8 cellular contexts compared by ENCODE assay signal in the genomic region with DNA sequence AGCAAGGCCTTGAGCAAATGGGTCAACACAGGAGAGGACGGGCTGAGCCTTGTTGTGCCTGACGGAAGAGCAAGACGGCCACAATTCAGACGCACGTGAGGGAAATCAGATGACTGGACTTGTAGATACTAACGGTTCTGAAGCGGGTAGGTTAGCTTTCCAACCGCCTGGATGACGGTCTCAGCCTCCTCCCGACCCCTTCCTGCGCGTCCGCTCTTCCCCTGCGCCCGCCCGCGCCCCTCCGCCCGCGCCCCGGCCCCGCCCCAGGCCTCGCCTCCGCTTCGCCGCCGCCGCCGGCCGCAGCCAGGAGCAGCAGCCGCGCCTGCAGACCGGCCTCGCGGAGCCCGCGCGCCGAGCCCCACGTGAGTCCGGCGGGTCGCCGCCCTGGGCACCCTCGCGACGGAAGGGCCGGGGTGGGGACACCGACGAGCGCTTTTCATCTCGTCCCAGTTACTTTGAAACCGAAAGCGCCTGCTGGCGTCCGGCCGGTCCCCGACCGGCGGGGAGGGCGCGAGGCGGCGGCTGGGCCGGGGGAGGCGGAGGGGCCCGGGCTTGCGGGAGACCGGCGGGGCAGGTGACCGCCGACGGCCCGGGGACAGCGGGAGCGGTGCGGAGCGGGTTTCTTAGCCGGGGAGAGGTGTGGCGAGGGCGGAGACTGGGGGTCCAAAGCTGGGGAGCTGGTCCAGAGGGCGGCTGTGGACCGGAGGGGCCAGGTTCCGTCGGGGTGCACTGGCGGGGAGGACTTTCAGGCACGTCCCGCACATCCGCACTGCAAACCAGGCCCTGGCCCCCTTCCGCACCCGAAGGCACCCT. TPM values are rescaled to one million over a fixed set of nuclear protein-coding genes. Genes with fewer than 3 reads are reported as not detected.
A peak's percentile ranks its signal among the peaks of the same experiment; 100 is the strongest.
DNase-seq lines count a peak whose midpoint lies in the region; FAIRE-seq and TF ChIP-seq lines count a peak whose summit lies in the region.

TSS of gene TRAF5 (plus strand) at position 306 of the 813 bp plus-strand sequence. CDS start 26,407 bp downstream, outside the sequence.

- H3K9me3 Mint-ChIP-seq in stimulated activated naive CD8-positive, alpha-beta T cell treated with anti-CD3 and anti-CD28 coated beads, Interleukin-15, Interleukin-2, amounts not matched to agents 100 ng/mL and 50 ng/mL, for 24 hours: no peaks in the 10 kb centered on the region

- H3K4me3 Mint-ChIP-seq in stimulated activated naive CD8-positive, alpha-beta T cell treated with anti-CD3 and anti-CD28 coated beads, Interleukin-15, Interleukin-2, amounts not matched to agents 100 ng/mL and 50 ng/mL, for 24 hours: peak within 1 kb of the TSS; percentile 90

- no peak for FAIRE-seq in H1 (lab: Jason Lieb, UNC)

- H3K79me2 ChIP-seq in H1 (ENCODE audit: control insufficient read depth in 1 of 2, insufficient read depth in 2 of 2, low read length in 2 of 2): peaks cover 0 to 42% of the 10 kb centered on the region in 2 experiments; a peak in 2 of 4 replicates

- TF ChIP-seq EP300 in H1 (IDR thresholded peaks at IDR 0.05; ENCODE audit: borderline replicate concordance in 1 of 2, low read depth in 2 of 2, low read length in 2 of 2): no peak

- no peak within 1 kb of the TSS for H3K23ac ChIP-seq in H1 (ENCODE audit: insufficient read length)

- TF ChIP-seq CTCF in GM10266 (IDR thresholded peaks at IDR 0.05; ENCODE audit: control insufficient read depth, insufficient read depth, low read depth, missing control alignments): no peak
- TF ChIP-seq CTCF in H1 (IDR thresholded peaks at IDR 0.05; ENCODE audit: control extremely low read depth in 1 of 3, insufficient read depth in 1 of 3, low read depth in 1 of 3, low read length in 3 of 3): no peak

- H2BK15ac ChIP-seq in H1 (ENCODE audit: low read length): peak within 1 kb of the TSS; percentile 82; the same call in 1 of the 2 replicates

- H2AFZ ChIP-seq in H1 (ENCODE audit: low read length): peak within 1 kb of the TSS; percentile 100

- H3K4me3 ChIP-seq in H1 (ENCODE audit: extremely low read depth in 1 of 4, insufficient read depth in 2 of 4, low read depth in 3 of 4, low read length in 4 of 4): peak within 1 kb of the TSS; percentile 64 to 84 (median 68)
- peak within 1 kb of the TSS; percentile 68 for H3K4me3 ChIP-seq in mesodermal cell (ENCODE audit: extremely low read depth, insufficient read depth, low read length, poor library complexity, severe bottlenecking)

- H3K4me2 ChIP-seq in H1 (ENCODE audit: insufficient read depth in 1 of 2, low read depth in 2 of 2, low read length in 2 of 2): peak within 1 kb of the TSS; percentile 89 to 96

- H3K9me3 ChIP-seq in H1 (ENCODE audit: insufficient read depth in 2 of 2, low read depth in 1 of 2, low read length in 1 of 2) (no peaks in the 10 kb centered on the region), mesodermal cell (ENCODE audit: control insufficient read depth, low read length) (no peaks in the 10 kb centered on the region)

- no peaks in the 10 kb centered on the region for H3K27me3 Mint-ChIP-seq in stimulated activated naive CD8-positive, alpha-beta T cell treated with anti-CD3 and anti-CD28 coated beads, Interleukin-15, Interleukin-2, amounts not matched to agents 100 ng/mL and 50 ng/mL, for 24 hours

- POLR2A ChIA-PET in H1 (lab: Charles Lee; ENCODE audit: partially characterized antibody): interaction anchor here (0.6 to 2.0 kb wide), 8 partner anchors 10 to 188 kb away, joined by 3 to 7 read pairs (median 4); no protein-coding TSS in a partner anchor

- peak within 1 kb of the TSS; percentile 14 to 61 (median 46) for H3K9ac ChIP-seq in H1 (replicated peaks in 1 of 4; ENCODE audit: extremely low read depth in 1 of 4, low read depth in 3 of 4, low read length in 3 of 4)

- peak within 1 kb of the TSS; percentile 75 for H3K18ac ChIP-seq in H1 (ENCODE audit: extremely low read depth, low read length)

- peak within 1 kb of the TSS; percentile 40 for H2BK12ac ChIP-seq in H1 (ENCODE audit: low read depth, low read length)

- 6% methylated on average over 23 of the region's 91 CpGs; no CpG with 5 or more reads in 1 of the 2 experiments for WGBS in H1 (ENCODE audit: extremely low coverage in 1 of 2, insufficient coverage in 1 of 2, insufficient read length in 1 of 2, insufficient replicate concordance in 2 of 2, low coverage in 1 of 2, low lambda C conversion rate in 2 of 2, missing lambda C conversion rate in 1 of 2), 2 experiments
- WGBS in mesodermal cell (ENCODE audit: insufficient coverage in 2 of 2), 2 experiments: 3 to 4% methylated on average over 60 to 67 of the region's 91 CpGs

- H4K20me1 ChIP-seq in H1 (replicated peaks in 1 of 2; ENCODE audit: control insufficient read depth in 1 of 2, insufficient read depth in 2 of 2, low read length in 2 of 2): peaks cover 0 to 5% of the 10 kb centered on the region in 2 experiments

- H4K5ac ChIP-seq in H1 (ENCODE audit: insufficient read length, low read depth, low read length): peak within 1 kb of the TSS; percentile 23

- H4K8ac ChIP-seq in H1 (ENCODE audit: extremely low read depth, insufficient read depth, low read length): peak within 1 kb of the TSS; percentile 81

- H2BK5ac ChIP-seq in H1 (ENCODE audit: low read depth, low read length): no peak within 1 kb of the TSS; the same call in 1 of the 2 replicates

- H2AK5ac ChIP-seq in H1 (ENCODE audit: low read depth, low read length): no peak within 1 kb of the TSS

- peaks cover 84% of the 10 kb centered on the region for H3K4me1 Mint-ChIP-seq in stimulated activated naive CD8-positive, alpha-beta T cell treated with anti-CD3 and anti-CD28 coated beads, Interleukin-15, Interleukin-2, amounts not matched to agents 100 ng/mL and 50 ng/mL, for 24 hours (ENCODE audit: low read depth)

- no peak within 1 kb of the TSS for H3K56ac ChIP-seq in H1 (replicated peaks; ENCODE audit: insufficient read length, low read depth, low read length)

- peaks cover 20% of the 10 kb centered on the region for H3K79me1 ChIP-seq in H1 (ENCODE audit: low read depth, low read length)

- H2BK20ac ChIP-seq in H1 (ENCODE audit: low read length): peak within 1 kb of the TSS; percentile 9; the same call in 1 of the 2 replicates

- CTCF ChIA-PET in H1 (lab: Charles Lee; ENCODE audit: partially characterized antibody): interaction anchor here (0.6 to 4.2 kb wide), 21 partner anchors 10 to 1663 kb away, joined by 3 to 30 read pairs (median 4); no protein-coding TSS in a partner anchor

- no peak within 1 kb of the TSS for H3K27ac ChIP-seq in H1 (ENCODE audit: low read depth, low read length)
- no peak within 1 kb of the TSS for H3K27ac ChIP-seq in mesodermal cell (ENCODE audit: low read depth, low read length, severe bottlenecking)

- peak within 1 kb of the TSS; percentile 84 for H2BK120ac ChIP-seq in H1 (replicated peaks; ENCODE audit: low read depth, low read length)

- TF ChIP-seq RAD21 in H1 (IDR thresholded peaks at IDR 0.05 in 1 of 2, conservative IDR thresholded peaks at IDR 0.05 in 1 of 2; ENCODE audit: low read depth in 2 of 2, low read length in 2 of 2): no peak; a peak in 1 of 4 replicates

- peaks cover 0 to 7% (median 4%) of the 10 kb centered on the region in 4 experiments; a peak in 5 of 7 replicates for H3K27me3 ChIP-seq in H1 (replicated peaks in 1 of 4; ENCODE audit: control insufficient read depth in 3 of 4, extremely low read depth in 1 of 4, insufficient read depth in 3 of 4, low read length in 3 of 4)

- H3K27ac Mint-ChIP-seq in stimulated activated naive CD8-positive, alpha-beta T cell treated with anti-CD3 and anti-CD28 coated beads, Interleukin-15, Interleukin-2, amounts not matched to agents 100 ng/mL and 50 ng/mL, for 24 hours: peak within 1 kb of the TSS; percentile 96

- TF ChIP-seq POLR2A in H1 (IDR thresholded peaks at IDR 0.05; ENCODE audit: control extremely low read depth in 1 of 2, low read depth in 2 of 2, low read length in 2 of 2): peak in 1 of 2 experiments; percentile 61; a peak in 1 of 3 replicates

- peak; percentile 78 for DNase-seq in GM10266 (ENCODE audit: extremely low spot score)
- peak; percentile 33 for DNase-seq in H4 (ENCODE audit: low spot score)
- DNase-seq in NCI-H1105 treated with DMSO at 0.1 percent for 48 hours (lab: John Stamatoyannopoulos, UW): peak; percentile 46
- DNase-seq in activated CD4-positive, alpha-beta T cell treated with anti-CD3 and anti-CD28 coated beads, Interleukin-2, amount 50 U/mL, for 1 hour: peak; percentile 49
- peak in 1 of 2 experiments; percentile 82 for DNase-seq in H1 (ENCODE audit: low read depth in 1 of 2, low spot score in 2 of 2)
- no peak for DNase-seq in NCI-H1048 (lab: John Stamatoyannopoulos, UW)

- peaks cover 23% of the 10 kb centered on the region for H3K36me3 Mint-ChIP-seq in stimulated activated naive CD8-positive, alpha-beta T cell treated with anti-CD3 and anti-CD28 coated beads, Interleukin-15, Interleukin-2, amounts not matched to agents 100 ng/mL and 50 ng/mL, for 24 hours (ENCODE audit: low read depth)

- H3K36me3 ChIP-seq in H1 (ENCODE audit: control insufficient read depth in 2 of 4, insufficient read depth in 4 of 4, low read length in 3 of 4) (no peaks in the 10 kb centered on the region), mesodermal cell (ENCODE audit: control insufficient read depth, insufficient read depth, low read length) (no peaks in the 10 kb centered on the region)

- H3K4ac ChIP-seq in H1 (replicated peaks; ENCODE audit: insufficient read length, low read depth, low read length): peak within 1 kb of the TSS; percentile 30

- H3K4me1 ChIP-seq in H1 (replicated peaks in 1 of 4; ENCODE audit: control insufficient read depth in 3 of 4, insufficient read depth in 4 of 4, low read length in 3 of 4) (peaks cover 11 to 27% (median 25%) of the 10 kb centered on the region in 4 experiments), mesodermal cell (ENCODE audit: control insufficient read depth, insufficient read depth, low read length, poor library complexity, severe bottlenecking) (peaks cover 8% of the 10 kb centered on the region)

- no peak within 1 kb of the TSS for H3K14ac ChIP-seq in H1 (ENCODE audit: insufficient read length)

- H3K23me2 ChIP-seq in H1 (ENCODE audit: low read depth, low read length): peaks cover 5% of the 10 kb centered on the region

- peak within 1 kb of the TSS; percentile 52 for H4K91ac ChIP-seq in H1 (replicated peaks; ENCODE audit: insufficient read length, low read length)

TF ChIP-seq in H1, 55 proteins besides CTCF, POLR2A, EP300 and RAD21 (continues in another document):
- TF ChIP-seq KDM4A (IDR thresholded peaks at IDR 0.05; ENCODE audit: low read depth, low read length, severe bottlenecking): peak; percentile 53

RNA-seq across cellular contexts. Expression of gene TRAF5, which starts in this region (rescaled TPM):
- total RNA-seq in H4 (2014; rRNA removed; shearing (Covaris generic)): 2.6 and 2.9 TPM in 2 replicates
- 17.1 and 17.9 TPM in 2 replicates for total RNA-seq in H1 (2021; fragmentation: NEBNext Ultra II Directional; extraction: Animal tissue kit (Norgen Biotek cat#: 25700))
- 11.7 and 13.0 TPM in 2 replicates for polyA plus RNA-seq in H1 (2011; rRNA removed)
- polyA plus RNA-seq in H1 (2011; cell fraction: cytosol; rRNA removed): 19.8 TPM
- polyA plus RNA-seq in H1 (2011; cell fraction: nucleus; rRNA removed): 32.7 TPM
- polyA plus RNA-seq in H1 (2012, experiment 1 of 2): 12.9 to 18.7 TPM (median 16.8 TPM) in 4 replicates
- 0.73 TPM for polyA plus RNA-seq in H1 (2012, experiment 2 of 2)
- polyA plus RNA-seq in H1 (2013, experiment 1 of 2): 8.2 TPM
- 8.3 TPM for polyA plus RNA-seq in H1 (2013, experiment 2 of 2)
- polyA minus RNA-seq in H1 (2011; rRNA and poly(A)+ RNA removed): 17.2 and 19.7 TPM in 2 replicates
- 9.0 TPM for polyA minus RNA-seq in H1 (2011; cell fraction: cytosol; rRNA and poly(A)+ RNA removed)
- polyA minus RNA-seq in H1 (2011; cell fraction: nucleus; rRNA and poly(A)+ RNA removed): 26.8 TPM
- polyA plus RNA-seq in mesodermal cell (2013, experiment 1 of 2): 13.0 TPM
- polyA plus RNA-seq in mesodermal cell (2013, experiment 2 of 2): 12.4 TPM
